ENCODE assay signal across 8 cellular contexts in genomic region chr5:14595189-14595588, GRCh38. TPM values are rescaled to one million over a fixed set of nuclear protein-coding genes. Genes with fewer than 3 reads are reported as not detected.
DNase-seq lines count a peak whose midpoint lies in the region; ATAC-seq, FAIRE-seq and TF ChIP-seq lines count a peak whose summit lies in the region.

No MANE protein-coding gene starts in this region.

- H3K4me3 ChIP-seq in adrenal gland: no peak overlapping the region
- no peak overlapping the region for H3K4me3 ChIP-seq in testis

- peak; percentile 83 for ATAC-seq in GM21576 (IDR thresholded peaks at IDR 0.05; ENCODE audit: unreplicated experiment)
- peak; percentile 63 for ATAC-seq in stimulated activated naive CD8-positive, alpha-beta T cell treated with anti-CD3 and anti-CD28 coated beads, Interleukin-15, Interleukin-2, amounts not matched to agents 100 U/mL and 50 U/mL, for 24 hours

- H3K27me3 ChIP-seq in adrenal gland (no peaks in the 10 kb centered on the region), testis (no peaks in the 10 kb centered on the region)

- 54 to 74% (median 67%) methylated on average over 3 of the region's 3 CpGs for WGBS in adrenal gland, 4 donors
- 83 to 87% methylated on average over 3 of the region's 3 CpGs for WGBS in testis, 2 donors

- H3K36me3 ChIP-seq in adrenal gland (replicated peaks in 1 of 2) (no peaks in the 10 kb centered on the region), testis (ENCODE audit: low read depth, missing control alignments) (no peaks in the 10 kb centered on the region)

- H3K9me3 ChIP-seq in adrenal gland (replicated peaks in 1 of 3): no peaks in the 10 kb centered on the region
- no peaks in the 10 kb centered on the region for H3K9me3 ChIP-seq in testis

- FAIRE-seq in GM18507 (lab: Jason Lieb, UNC): peak; percentile 83

- no peak for TF ChIP-seq POLR2A in adrenal gland (IDR thresholded peaks at IDR 0.05)
- no peak for TF ChIP-seq POLR2A in testis (IDR thresholded peaks at IDR 0.05)

- H3K4me1 ChIP-seq in adrenal gland (replicated peaks in 1 of 2) (peaks cover 0 to 11% of the 10 kb centered on the region in 2 donors), testis (no peaks in the 10 kb centered on the region)

- intact Hi-C loops in adrenal gland (cut with DNase I): no loop called here
- intact Hi-C loops in testis (cut with DNase I; ENCODE audit: low total_unique reads): no loop called here

- DNase-seq in GM18507 (ENCODE audit: extremely low spot score, insufficient read length, low read depth) (no peak), KG1 (lab: John Stamatoyannopoulos, UW) (peak; percentile 80), adrenal gland (peak in 2 of 7 donors; percentile 37 to 77), testis (no peak), H4 (ENCODE audit: low spot score) (no peak), superior temporal gyrus (ENCODE audit: extremely low spot score) (no peak)
- DNase-seq in stimulated activated naive CD8-positive, alpha-beta T cell treated with anti-CD3 and anti-CD28 coated beads, Interleukin-15, Interleukin-2, amounts not matched to agents 100 U/mL and 50 U/mL, for 24 hours: no peak

- TF ChIP-seq CTCF in adrenal gland (IDR thresholded peaks at IDR 0.05): no peak
- no peak for TF ChIP-seq CTCF in testis (IDR thresholded peaks at IDR 0.05)

- H3K27ac ChIP-seq in adrenal gland: peak overlapping the region in 4 of 5 donors; percentile 29 to 79 (median 70)
- no peak overlapping the region for H3K27ac ChIP-seq in testis

RNA-seq across cellular contexts. Expression of gene OTULINL, which starts 13.6 kb away (rescaled TPM):
- total RNA-seq in adrenal gland (10 to 100 TPM in 5 of 8 donors, 1 to 10 TPM in 3; 5.2 to 76.9 (median 10.3) TPM), testis (10 to 100 TPM; 10.5 to 11.3 TPM)
- polyA plus RNA-seq in adrenal gland (1 to 10 TPM; 2.6 to 5.7 (median 3.4) TPM), testis (ENCODE audit: insufficient read depth, low read depth, low replicate concordance) (10.2 TPM)
- 1.1 and 1.2 TPM in 2 replicates for total RNA-seq in H4 (2014; rRNA removed; shearing (Covaris generic))

Comparison
In these comparisons a context has a peak if more than half of its experiments do, and no peak if none do; other contexts are left out.
1. H3K27ac ChIP-seq: peak in adrenal gland (4 of 5); none in testis (0 of 2).